In genomic region chr4:8592366-8593267, GRCh38 we compare ENCODE assay signal across 1 cellular context.
TF ChIP-seq lines count a peak whose summit lies in the region.

TSS of gene CPZ (plus strand) at chr4:8592765. CDS start at chr4:8592834, 69 bp downstream.

TF ChIP-seq in K562, 482 proteins besides CTCF, POLR2A, EP300 and RAD21 (continued from another document and continues in another):
- TF ChIP-seq, protein P1, sequence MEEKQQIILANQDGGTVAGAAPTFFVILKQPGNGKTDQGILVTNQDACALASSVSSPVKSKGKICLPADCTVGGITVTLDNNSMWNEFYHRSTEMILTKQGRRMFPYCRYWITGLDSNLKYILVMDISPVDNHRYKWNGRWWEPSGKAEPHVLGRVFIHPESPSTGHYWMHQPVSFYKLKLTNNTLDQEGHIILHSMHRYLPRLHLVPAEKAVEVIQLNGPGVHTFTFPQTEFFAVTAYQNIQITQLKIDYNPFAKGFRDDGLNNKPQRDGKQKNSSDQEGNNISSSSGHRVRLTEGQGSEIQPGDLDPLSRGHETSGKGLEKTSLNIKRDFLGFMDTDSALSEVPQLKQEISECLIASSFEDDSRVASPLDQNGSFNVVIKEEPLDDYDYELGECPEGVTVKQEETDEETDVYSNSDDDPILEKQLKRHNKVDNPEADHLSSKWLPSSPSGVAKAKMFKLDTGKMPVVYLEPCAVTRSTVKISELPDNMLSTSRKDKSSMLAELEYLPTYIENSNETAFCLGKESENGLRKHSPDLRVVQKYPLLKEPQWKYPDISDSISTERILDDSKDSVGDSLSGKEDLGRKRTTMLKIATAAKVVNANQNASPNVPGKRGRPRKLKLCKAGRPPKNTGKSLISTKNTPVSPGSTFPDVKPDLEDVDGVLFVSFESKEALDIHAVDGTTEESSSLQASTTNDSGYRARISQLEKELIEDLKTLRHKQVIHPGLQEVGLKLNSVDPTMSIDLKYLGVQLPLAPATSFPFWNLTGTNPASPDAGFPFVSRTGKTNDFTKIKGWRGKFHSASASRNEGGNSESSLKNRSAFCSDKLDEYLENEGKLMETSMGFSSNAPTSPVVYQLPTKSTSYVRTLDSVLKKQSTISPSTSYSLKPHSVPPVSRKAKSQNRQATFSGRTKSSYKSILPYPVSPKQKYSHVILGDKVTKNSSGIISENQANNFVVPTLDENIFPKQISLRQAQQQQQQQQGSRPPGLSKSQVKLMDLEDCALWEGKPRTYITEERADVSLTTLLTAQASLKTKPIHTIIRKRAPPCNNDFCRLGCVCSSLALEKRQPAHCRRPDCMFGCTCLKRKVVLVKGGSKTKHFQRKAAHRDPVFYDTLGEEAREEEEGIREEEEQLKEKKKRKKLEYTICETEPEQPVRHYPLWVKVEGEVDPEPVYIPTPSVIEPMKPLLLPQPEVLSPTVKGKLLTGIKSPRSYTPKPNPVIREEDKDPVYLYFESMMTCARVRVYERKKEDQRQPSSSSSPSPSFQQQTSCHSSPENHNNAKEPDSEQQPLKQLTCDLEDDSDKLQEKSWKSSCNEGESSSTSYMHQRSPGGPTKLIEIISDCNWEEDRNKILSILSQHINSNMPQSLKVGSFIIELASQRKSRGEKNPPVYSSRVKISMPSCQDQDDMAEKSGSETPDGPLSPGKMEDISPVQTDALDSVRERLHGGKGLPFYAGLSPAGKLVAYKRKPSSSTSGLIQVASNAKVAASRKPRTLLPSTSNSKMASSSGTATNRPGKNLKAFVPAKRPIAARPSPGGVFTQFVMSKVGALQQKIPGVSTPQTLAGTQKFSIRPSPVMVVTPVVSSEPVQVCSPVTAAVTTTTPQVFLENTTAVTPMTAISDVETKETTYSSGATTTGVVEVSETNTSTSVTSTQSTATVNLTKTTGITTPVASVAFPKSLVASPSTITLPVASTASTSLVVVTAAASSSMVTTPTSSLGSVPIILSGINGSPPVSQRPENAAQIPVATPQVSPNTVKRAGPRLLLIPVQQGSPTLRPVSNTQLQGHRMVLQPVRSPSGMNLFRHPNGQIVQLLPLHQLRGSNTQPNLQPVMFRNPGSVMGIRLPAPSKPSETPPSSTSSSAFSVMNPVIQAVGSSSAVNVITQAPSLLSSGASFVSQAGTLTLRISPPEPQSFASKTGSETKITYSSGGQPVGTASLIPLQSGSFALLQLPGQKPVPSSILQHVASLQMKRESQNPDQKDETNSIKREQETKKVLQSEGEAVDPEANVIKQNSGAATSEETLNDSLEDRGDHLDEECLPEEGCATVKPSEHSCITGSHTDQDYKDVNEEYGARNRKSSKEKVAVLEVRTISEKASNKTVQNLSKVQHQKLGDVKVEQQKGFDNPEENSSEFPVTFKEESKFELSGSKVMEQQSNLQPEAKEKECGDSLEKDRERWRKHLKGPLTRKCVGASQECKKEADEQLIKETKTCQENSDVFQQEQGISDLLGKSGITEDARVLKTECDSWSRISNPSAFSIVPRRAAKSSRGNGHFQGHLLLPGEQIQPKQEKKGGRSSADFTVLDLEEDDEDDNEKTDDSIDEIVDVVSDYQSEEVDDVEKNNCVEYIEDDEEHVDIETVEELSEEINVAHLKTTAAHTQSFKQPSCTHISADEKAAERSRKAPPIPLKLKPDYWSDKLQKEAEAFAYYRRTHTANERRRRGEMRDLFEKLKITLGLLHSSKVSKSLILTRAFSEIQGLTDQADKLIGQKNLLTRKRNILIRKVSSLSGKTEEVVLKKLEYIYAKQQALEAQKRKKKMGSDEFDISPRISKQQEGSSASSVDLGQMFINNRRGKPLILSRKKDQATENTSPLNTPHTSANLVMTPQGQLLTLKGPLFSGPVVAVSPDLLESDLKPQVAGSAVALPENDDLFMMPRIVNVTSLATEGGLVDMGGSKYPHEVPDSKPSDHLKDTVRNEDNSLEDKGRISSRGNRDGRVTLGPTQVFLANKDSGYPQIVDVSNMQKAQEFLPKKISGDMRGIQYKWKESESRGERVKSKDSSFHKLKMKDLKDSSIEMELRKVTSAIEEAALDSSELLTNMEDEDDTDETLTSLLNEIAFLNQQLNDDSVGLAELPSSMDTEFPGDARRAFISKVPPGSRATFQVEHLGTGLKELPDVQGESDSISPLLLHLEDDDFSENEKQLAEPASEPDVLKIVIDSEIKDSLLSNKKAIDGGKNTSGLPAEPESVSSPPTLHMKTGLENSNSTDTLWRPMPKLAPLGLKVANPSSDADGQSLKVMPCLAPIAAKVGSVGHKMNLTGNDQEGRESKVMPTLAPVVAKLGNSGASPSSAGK (IDR thresholded peaks at IDR 0.05): peak; percentile 20; the same call in 1 of the 2 replicates
- no peak for TF ChIP-seq CTCFL (IDR thresholded peaks at IDR 0.05; ENCODE audit: borderline replicate concordance, insufficient read depth, low read depth, low read length, poor library complexity, severe bottlenecking)
- no peak for TF ChIP-seq CREB1 (IDR thresholded peaks at IDR 0.05)
- no peak for TF ChIP-seq CREB1 (CRISPR knock-in tag; IDR thresholded peaks at IDR 0.05)
- no peak for TF ChIP-seq SRF (CRISPR knock-in tag; IDR thresholded peaks at IDR 0.05)
- TF ChIP-seq ZC3H11A (IDR thresholded peaks at IDR 0.05; ENCODE audit: low read depth, low read length): no peak
- TF ChIP-seq MITF (IDR thresholded peaks at IDR 0.05): no peak
- TF ChIP-seq CXXC5 (CRISPR knock-in tag; IDR thresholded peaks at IDR 0.05): peak; percentile 62; the same call in 1 of the 2 replicates
- TF ChIP-seq, protein P2, sequence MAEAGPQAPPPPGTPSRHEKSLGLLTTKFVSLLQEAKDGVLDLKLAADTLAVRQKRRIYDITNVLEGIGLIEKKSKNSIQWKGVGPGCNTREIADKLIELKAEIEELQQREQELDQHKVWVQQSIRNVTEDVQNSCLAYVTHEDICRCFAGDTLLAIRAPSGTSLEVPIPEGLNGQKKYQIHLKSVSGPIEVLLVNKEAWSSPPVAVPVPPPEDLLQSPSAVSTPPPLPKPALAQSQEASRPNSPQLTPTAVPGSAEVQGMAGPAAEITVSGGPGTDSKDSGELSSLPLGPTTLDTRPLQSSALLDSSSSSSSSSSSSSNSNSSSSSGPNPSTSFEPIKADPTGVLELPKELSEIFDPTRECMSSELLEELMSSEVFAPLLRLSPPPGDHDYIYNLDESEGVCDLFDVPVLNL (CRISPR knock-in tag; IDR thresholded peaks at IDR 0.05; ENCODE audit: low read depth): no peak
- TF ChIP-seq HNRNPH1 (optimal IDR thresholded peaks at IDR 0.05; ENCODE audit: low read depth, low read length): no peak
- TF ChIP-seq ZFP1 (CRISPR knock-in tag; IDR thresholded peaks at IDR 0.05): no peak
- TF ChIP-seq ATF4 (CRISPR knock-in tag; IDR thresholded peaks at IDR 0.05): no peak
- TF ChIP-seq ZNF224 (CRISPR knock-in tag; IDR thresholded peaks at IDR 0.05): no peak
- TF ChIP-seq NR3C1 (CRISPR knock-in tag; IDR thresholded peaks at IDR 0.05): no peak
- TF ChIP-seq NRF1 (conservative IDR thresholded peaks at IDR 0.05 in 1 of 2, IDR thresholded peaks at IDR 0.05 in 1 of 2): peak; percentile 71 to 72
- TF ChIP-seq EGR1 (conservative IDR thresholded peaks at IDR 0.05): peak; percentile 32; the same call in 1 of the 2 replicates
- no peak for TF ChIP-seq ZKSCAN3 (CRISPR knock-in tag; IDR thresholded peaks at IDR 0.05)
- TF ChIP-seq CBX1 (IDR thresholded peaks at IDR 0.05; ENCODE audit: low read depth): no peak
- no peak for TF ChIP-seq NR2C1 (IDR thresholded peaks at IDR 0.05)
- TF ChIP-seq NR2C1 (tag; IDR thresholded peaks at IDR 0.05): no peak
- peak; percentile 98 for TF ChIP-seq HNRNPLL (IDR thresholded peaks at IDR 0.05; ENCODE audit: low read depth, low read length, poor library complexity, severe bottlenecking)
- TF ChIP-seq ZNF76 (CRISPR knock-in tag; IDR thresholded peaks at IDR 0.05; ENCODE audit: borderline replicate concordance): no peak
- TF ChIP-seq CCNT2 (IDR thresholded peaks at IDR 0.05; ENCODE audit: borderline replicate concordance, extremely low read depth, insufficient read length, low read depth, low read length): peak; percentile 67
- peak; percentile 39 for TF ChIP-seq KDM5B (IDR thresholded peaks at IDR 0.05; ENCODE audit: insufficient replicate concordance, low read depth, low read length)
- TF ChIP-seq ZNF253 (CRISPR knock-in tag; conservative IDR thresholded peaks at IDR 0.05): no peak
- TF ChIP-seq SRSF3 (IDR thresholded peaks at IDR 0.05; ENCODE audit: insufficient read depth, low read length): no peak
- TF ChIP-seq GTF2B (IDR thresholded peaks at IDR 0.05; ENCODE audit: extremely low read depth, insufficient read length): no peak
- TF ChIP-seq SLC30A9 (CRISPR knock-in tag; IDR thresholded peaks at IDR 0.05): no peak
- no peak for TF ChIP-seq PHTF2 (CRISPR knock-in tag; IDR thresholded peaks at IDR 0.05)
- no peak for TF ChIP-seq CBFB (CRISPR knock-in tag; IDR thresholded peaks at IDR 0.05)
- TF ChIP-seq TFAP4 (CRISPR knock-in tag; IDR thresholded peaks at IDR 0.05; ENCODE audit: borderline replicate concordance): no peak
- no peak for TF ChIP-seq U2AF2 (optimal IDR thresholded peaks at IDR 0.05; ENCODE audit: low read depth, low read length)
- TF ChIP-seq MAZ (CRISPR knock-in tag; conservative IDR thresholded peaks at IDR 0.05 in 1 of 2, IDR thresholded peaks at IDR 0.05 in 1 of 2): peak in 1 of 2 experiments; percentile 35; a peak in 1 of 4 replicates
- TF ChIP-seq TAF1 (IDR thresholded peaks at IDR 0.05; ENCODE audit: control insufficient read depth, extremely low read depth, insufficient read depth, low read length, severe bottlenecking): no peak
- TF ChIP-seq HNRNPL (IDR thresholded peaks at IDR 0.05; ENCODE audit: low read depth, low read length): no peak
- TF ChIP-seq ZNF217 (CRISPR knock-in tag; IDR thresholded peaks at IDR 0.05): no peak
- TF ChIP-seq XRCC4 (IDR thresholded peaks at IDR 0.05; ENCODE audit: extremely low read depth, insufficient read depth, insufficient read length): no peak
- peak; percentile 53; the same call in 1 of the 2 replicates for TF ChIP-seq PHF8 (IDR thresholded peaks at IDR 0.05; ENCODE audit: borderline replicate concordance, low read length)
- TF ChIP-seq, protein P3, sequence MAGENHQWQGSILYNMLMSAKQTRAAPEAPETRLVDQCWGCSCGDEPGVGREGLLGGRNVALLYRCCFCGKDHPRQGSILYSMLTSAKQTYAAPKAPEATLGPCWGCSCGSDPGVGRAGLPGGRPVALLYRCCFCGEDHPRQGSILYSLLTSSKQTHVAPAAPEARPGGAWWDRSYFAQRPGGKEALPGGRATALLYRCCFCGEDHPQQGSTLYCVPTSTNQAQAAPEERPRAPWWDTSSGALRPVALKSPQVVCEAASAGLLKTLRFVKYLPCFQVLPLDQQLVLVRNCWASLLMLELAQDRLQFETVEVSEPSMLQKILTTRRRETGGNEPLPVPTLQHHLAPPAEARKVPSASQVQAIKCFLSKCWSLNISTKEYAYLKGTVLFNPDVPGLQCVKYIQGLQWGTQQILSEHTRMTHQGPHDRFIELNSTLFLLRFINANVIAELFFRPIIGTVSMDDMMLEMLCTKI (IDR thresholded peaks at IDR 0.05; ENCODE audit: partially characterized antibody): no peak
- 0 out of 2 replicates have a peak, but pooled peaks have one; percentile 11 for TF ChIP-seq CREM (IDR thresholded peaks at IDR 0.05; ENCODE audit: low read depth)
- no peak for TF ChIP-seq LEF1 (IDR thresholded peaks at IDR 0.05)
- no peak for TF ChIP-seq TAL1 (IDR thresholded peaks at IDR 0.05)
- no peak for TF ChIP-seq CCAR2 (IDR thresholded peaks at IDR 0.05; ENCODE audit: low read depth, low read length)
- no peak for TF ChIP-seq SUPT5H (IDR thresholded peaks at IDR 0.05)
